ENCODE assay signal across 8 cellular contexts in the genomic region with DNA sequence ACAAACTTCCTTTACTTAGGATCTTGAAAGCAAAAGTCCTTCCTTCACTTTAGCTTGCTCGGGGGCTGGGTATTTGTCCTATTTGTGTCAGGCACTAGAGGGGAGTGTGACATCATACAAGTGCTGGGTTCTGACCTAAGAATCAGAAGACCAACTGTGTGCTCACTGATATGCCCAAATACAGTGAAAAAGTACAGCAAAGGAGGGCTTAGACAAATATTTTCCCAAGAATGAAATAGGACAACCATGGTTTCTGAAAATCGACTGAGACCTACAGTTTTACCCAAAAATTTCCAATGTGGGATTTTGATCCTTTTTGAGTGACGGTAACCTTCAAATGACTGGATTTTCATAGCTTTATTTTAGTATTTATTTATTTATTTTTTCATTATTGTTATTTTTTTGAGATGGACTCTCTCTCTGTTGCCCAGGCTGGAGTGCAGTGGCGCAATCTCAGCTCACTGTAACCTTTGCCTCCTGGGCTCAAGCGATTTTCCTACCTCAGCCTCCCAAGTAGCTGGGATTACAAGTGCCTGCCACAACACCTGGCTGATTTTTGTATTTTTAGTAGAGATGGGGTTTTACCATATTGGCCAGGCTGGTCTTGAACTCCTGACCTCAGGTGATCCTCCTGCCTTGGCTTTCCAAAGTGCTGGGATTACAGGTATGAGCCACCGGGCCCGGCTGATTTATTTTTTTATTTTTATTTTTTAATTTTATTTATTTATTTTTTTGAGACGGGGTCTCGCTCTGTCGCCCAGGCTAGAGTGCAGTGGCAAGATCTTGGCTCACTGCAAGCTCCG. TPM values are rescaled to one million over a fixed set of nuclear protein-coding genes. Genes with fewer than 3 reads are reported as not detected.
DNase-seq lines count a peak whose midpoint lies in the region; ATAC-seq and TF ChIP-seq lines count a peak whose summit lies in the region.
"Not testable (repeated sequence)": the region's sequence is repeated elsewhere in the genome, so short reads cannot be mapped to it uniquely, and the experiment has no call there.

No MANE protein-coding gene starts in this region.

- not testable (repeated sequence) for H3K36me3 Mint-ChIP-seq in activated T-cell treated with anti-CD3 and anti-CD28 coated beads, Interleukin-2, amount 50 U/mL, for 24 hours (ENCODE audit: low read depth); nephron (ENCODE audit: low read depth)

- H3K9me2 ChIP-seq in OCI-LY1 (ENCODE audit: low read depth, low read length), result not testable (repeated sequence)

- H3K27me3 Mint-ChIP-seq in activated T-cell treated with anti-CD3 and anti-CD28 coated beads, Interleukin-2, amount 50 U/mL, for 24 hours; nephron (ENCODE audit: low read depth): not testable (repeated sequence)

- H3K4me3 ChIP-seq in BJ (ENCODE audit: low read depth, low read length); HAP-1; OCI-LY1 (ENCODE audit: low read depth, low read length, poor library complexity, severe bottlenecking); foreskin fibroblast (ENCODE audit: low read depth in 1 of 2, low read length in 2 of 2): not testable (repeated sequence)

- not testable (repeated sequence) for H3K9me3 Mint-ChIP-seq in activated T-cell treated with anti-CD3 and anti-CD28 coated beads, Interleukin-2, amount 50 U/mL, for 24 hours; nephron

- not testable (repeated sequence) for H3K36me3 ChIP-seq in BJ (ENCODE audit: control insufficient read depth, insufficient read depth, low read length); HAP-1 (replicated peaks); OCI-LY1 (ENCODE audit: insufficient read depth, low read length)

- not testable (repeated sequence) for H3K27ac ChIP-seq in OCI-LY1 (ENCODE audit: low read depth, low read length, poor library complexity, severe bottlenecking)

- not testable (repeated sequence) for DNase-seq in BJ (ENCODE audit: low read depth); activated T-cell treated with anti-CD3 and anti-CD28 coated beads, Interleukin-2, amount 50 U/mL, for 24 hours
- peak; percentile 13 to 29 for DNase-seq in HAP-1 (ENCODE audit: low spot score in 2 of 2)
- DNase-seq in HS-5 (ENCODE audit: low read depth), result peak; percentile 11
- peak; percentile 23 to 56 for DNase-seq in foreskin fibroblast

- not testable (repeated sequence) for H3K9me3 ChIP-seq in HAP-1; OCI-LY1 (ENCODE audit: low read length)

- CTCF ChIA-PET in BJ (lab: Yijun Ruan, JAX), result interaction anchor here (0.6 to 2.5 kb wide), 6 partner anchors 15 to 195 kb away, joined by 3 to 8 read pairs (median 4); no protein-coding TSS in a partner anchor

- H3K4me1 ChIP-seq in HAP-1; OCI-LY1 (ENCODE audit: insufficient read depth, low read length, severe bottlenecking): not testable (repeated sequence)

- TF ChIP-seq CTCF in BJ (IDR thresholded peaks at IDR 0.05; ENCODE audit: insufficient read depth, low read depth, low read length) (0 out of 2 replicates have a peak, but pooled peaks have one; percentile 6), OCI-LY1 (IDR thresholded peaks at IDR 0.05; ENCODE audit: low read length) (peak; percentile 70), foreskin fibroblast (IDR thresholded peaks at IDR 0.05; ENCODE audit: low read depth, low read length) (peak; percentile 25)
- not testable (repeated sequence) for TF ChIP-seq CTCF in nephron (IDR thresholded peaks at IDR 0.05; ENCODE audit: unreplicated experiment in 3 of 3)

- peak overlapping the region; percentile 83 for H2AFZ ChIP-seq in OCI-LY1 (ENCODE audit: low read length)

- peak overlapping the region; percentile 2 for H3K27ac Mint-ChIP-seq in activated T-cell treated with anti-CD3 and anti-CD28 coated beads, Interleukin-2, amount 50 U/mL, for 24 hours
- peak overlapping the region in 2 of 3 experiments; percentile 31 to 51 for H3K27ac Mint-ChIP-seq in nephron

- POLR2A ChIA-PET in BJ (lab: Charles Lee), result not testable (repeated sequence)

- H3F3A ChIP-seq in OCI-LY1 (ENCODE audit: insufficient read depth, low read length), result not testable (repeated sequence)

- not testable (repeated sequence) for H3K27me3 ChIP-seq in BJ (ENCODE audit: control insufficient read depth, insufficient read depth, low read length); HAP-1 (ENCODE audit: low read depth); OCI-LY1 (ENCODE audit: insufficient read depth, low read length)

- in situ Hi-C loops in HAP-1 (cut with MboI; ENCODE audit: low sequenced_read_pairs), result not testable (repeated sequence)

- H3K4me1 Mint-ChIP-seq in activated T-cell treated with anti-CD3 and anti-CD28 coated beads, Interleukin-2, amount 50 U/mL, for 24 hours (ENCODE audit: low read depth), result peaks cover 49% of the 10 kb centered on the region
- peaks cover 11% of the 10 kb centered on the region for H3K4me1 Mint-ChIP-seq in nephron

- ATAC-seq in GM18517 (IDR thresholded peaks at IDR 0.05; ENCODE audit: unreplicated experiment), result peak; percentile 68

- not testable (repeated sequence) for H3K9ac ChIP-seq in OCI-LY1 (ENCODE audit: low read length)

- not testable (repeated sequence) for H3K4me2 ChIP-seq in OCI-LY1 (ENCODE audit: low read length)

- not testable (repeated sequence) for H3K79me2 ChIP-seq in OCI-LY1 (ENCODE audit: insufficient read depth, low read length)

- not testable (repeated sequence) for H3K4me3 Mint-ChIP-seq in activated T-cell treated with anti-CD3 and anti-CD28 coated beads, Interleukin-2, amount 50 U/mL, for 24 hours; nephron

- H4K20me1 ChIP-seq in OCI-LY1 (ENCODE audit: insufficient read depth, low read length), result not testable (repeated sequence)

RNA-seq across cellular contexts. Expression of a gene that starts 1.8 kb away (rescaled TPM):
- polyA plus RNA-seq in BJ (2011; rRNA removed), result 11.4 and 15.8 TPM in 2 replicates
- polyA minus RNA-seq in BJ (2011; rRNA and poly(A)+ RNA removed), result 6.3 and 7.7 TPM in 2 replicates

RNA-seq across cellular contexts. Expression of a gene that starts 56.9 kb away (rescaled TPM):
- 5.8 and 11.8 TPM in 2 replicates for polyA plus RNA-seq in BJ (2011; rRNA removed)
- 6.1 and 10.9 TPM in 2 replicates for polyA minus RNA-seq in BJ (2011; rRNA and poly(A)+ RNA removed)
